In genomic region chr14:105047283-105048016, GRCh38 we compare ENCODE assay signal across 1 cellular context.
TF ChIP-seq lines count a peak whose summit lies in the region.

No MANE protein-coding gene starts in this region.

TF ChIP-seq in H1, 55 proteins besides CTCF, POLR2A, EP300 and RAD21:
- no peak for TF ChIP-seq CBX8 (IDR thresholded peaks at IDR 0.05; ENCODE audit: borderline replicate concordance, low read depth, low read length)
- no peak for TF ChIP-seq E2F6 (IDR thresholded peaks at IDR 0.05)
- no peak for TF ChIP-seq SP2 (IDR thresholded peaks at IDR 0.05; ENCODE audit: low read length)
- TF ChIP-seq CREB1 (IDR thresholded peaks at IDR 0.05), result no peak
- TF ChIP-seq TCF12 (IDR thresholded peaks at IDR 0.05; ENCODE audit: low read depth, low read length), result no peak
- TF ChIP-seq SIX5 (IDR thresholded peaks at IDR 0.05; ENCODE audit: low read depth, low read length), result no peak
- TF ChIP-seq HDAC6 (IDR thresholded peaks at IDR 0.05; ENCODE audit: low read depth, low read length), result no peak
